Comparison of ENCODE assay signal across 14 cellular contexts in genomic region chr5:72156921-72157320, GRCh38. TPM values are rescaled to one million over a fixed set of nuclear protein-coding genes. Genes with fewer than 3 reads are reported as not detected.
DNase-seq lines count a peak whose midpoint lies in the region; ATAC-seq and TF ChIP-seq lines count a peak whose summit lies in the region.
"Had no signal": no experiment of that assay in that cellular context is flagged by ENCODE, and none has a peak within 500 bp of the region (broad histone marks: within the 10 kb centered on the region; RNA-seq: fewer than 3 reads in every experiment).

No MANE protein-coding gene starts in this region.

- no peaks in the 10 kb centered on the region for H3K36me3 Mint-ChIP-seq in activated naive CD4-positive, alpha-beta T cell treated with anti-CD3 and anti-CD28 coated beads, Interleukin-2, amount 50 U/mL, for 72 hours

- intact Hi-C loops in tibial artery (cut with DNase I; ENCODE audit: low total_unique reads) = no loop called here

- no peaks in the 10 kb centered on the region for H3K36me3 ChIP-seq in tibial artery
- H3K36me3 ChIP-seq: tibial nerve had no signal

- no peaks in the 10 kb centered on the region for H3K9me3 ChIP-seq in tibial artery
- H3K9me3 ChIP-seq: tibial nerve had no signal

- H3K4me3 ChIP-seq in cardiac fibroblast (replicated peaks in 1 of 2; ENCODE audit: low read depth in 2 of 2, low read length in 2 of 2) (no peak overlapping the region), tibial artery (no peak overlapping the region)
- H3K4me3 ChIP-seq: tibial nerve had no signal

- DNase-seq in DMS 273 (lab: John Stamatoyannopoulos, UW; ENCODE audit: unreplicated experiment) (peak; percentile 47), DMS 273 treated with DMSO at 0.1 percent for 48 hours (lab: John Stamatoyannopoulos, UW) (no peak), cardiac fibroblast (ENCODE audit: low read depth in 2 of 2) (peak; percentile 65 to 85), kidney tubule cell (ENCODE audit: low spot score) (peak; percentile 61), tibial artery (no peak), RPMI8226 (no peak)
- no peak for DNase-seq in effector CD4-positive, alpha-beta T cell
- DNase-seq in activated naive CD4-positive, alpha-beta T cell treated with anti-CD3 and anti-CD28 coated beads, Interleukin-2, amount 50 U/mL, for 72 hours (ENCODE audit: low spot score in 2 of 2) = no peak
- DNase-seq: activated CD4-positive, alpha-beta T cell treated with anti-CD3 and anti-CD28 coated beads for 36 hours; activated naive CD4-positive, alpha-beta T cell treated with anti-CD3 and anti-CD28 coated beads for 36 hours; GDM1; NCI-H1694 treated with DMSO at 0.1 percent for 48 hours had no signal

- H3K27me3 ChIP-seq in tibial artery = no peaks in the 10 kb centered on the region
- H3K27me3 ChIP-seq: tibial nerve had no signal

- no peaks in the 10 kb centered on the region for H3K9me3 Mint-ChIP-seq in activated naive CD4-positive, alpha-beta T cell treated with anti-CD3 and anti-CD28 coated beads, Interleukin-2, amount 50 U/mL, for 72 hours
- H3K9me3 Mint-ChIP-seq: activated naive CD4-positive, alpha-beta T cell treated with anti-CD3 and anti-CD28 coated beads for 36 hours had no signal

- TF ChIP-seq CTCF in cardiac fibroblast (IDR thresholded peaks at IDR 0.05; ENCODE audit: low read depth, low read length) (no peak), tibial artery (IDR thresholded peaks at IDR 0.05) (no peak)

- no peak for ATAC-seq in activated naive CD4-positive, alpha-beta T cell treated with anti-CD3 and anti-CD28 coated beads, Interleukin-2, amount 50 U/mL, for 72 hours
- ATAC-seq: activated CD4-positive, alpha-beta T cell treated with anti-CD3 and anti-CD28 coated beads for 36 hours had no signal

- peaks cover 0 to 100% (median 55%) of the 10 kb centered on the region in 4 donors for H3K4me1 ChIP-seq in tibial artery

- H3K27ac ChIP-seq in tibial artery = peak overlapping the region; percentile 82 to 87
- H3K27ac ChIP-seq: 22Rv1 had no signal

- no peak overlapping the region for H3K27ac Mint-ChIP-seq in activated naive CD4-positive, alpha-beta T cell treated with anti-CD3 and anti-CD28 coated beads, Interleukin-2, amount 50 U/mL, for 72 hours
- H3K27ac Mint-ChIP-seq: activated CD4-positive, alpha-beta T cell treated with anti-CD3 and anti-CD28 coated beads for 36 hours; activated naive CD4-positive, alpha-beta T cell treated with anti-CD3 and anti-CD28 coated beads for 36 hours had no signal

RNA-seq across cellular contexts. Expression of gene MAP1B, which starts 49.6 kb away (rescaled TPM):
- under 1 TPM; 0.10 to 0.18 TPM for total RNA-seq in activated naive CD4-positive, alpha-beta T cell treated with anti-CD3 and anti-CD28 coated beads, Interleukin-2, amount 50 U/mL, for 72 hours

Comparison
In these comparisons a context has a peak if more than half of its experiments do, and no peak if none do; other contexts are left out.
1. DNase-seq: peak in DMS 273 (single experiment), cardiac fibroblast (2 of 2) and kidney tubule cell (single experiment); none in DMS 273 treated with DMSO at 0.1 percent for 48 hours (single experiment), tibial artery (0 of 2), effector CD4-positive, alpha-beta T cell (single experiment), activated naive CD4-positive, alpha-beta T cell treated with anti-CD3 and anti-CD28 coated beads, Interleukin-2, amount 50 U/mL, for 72 hours (0 of 2) and RPMI8226 (single experiment).